In the genomic region with DNA sequence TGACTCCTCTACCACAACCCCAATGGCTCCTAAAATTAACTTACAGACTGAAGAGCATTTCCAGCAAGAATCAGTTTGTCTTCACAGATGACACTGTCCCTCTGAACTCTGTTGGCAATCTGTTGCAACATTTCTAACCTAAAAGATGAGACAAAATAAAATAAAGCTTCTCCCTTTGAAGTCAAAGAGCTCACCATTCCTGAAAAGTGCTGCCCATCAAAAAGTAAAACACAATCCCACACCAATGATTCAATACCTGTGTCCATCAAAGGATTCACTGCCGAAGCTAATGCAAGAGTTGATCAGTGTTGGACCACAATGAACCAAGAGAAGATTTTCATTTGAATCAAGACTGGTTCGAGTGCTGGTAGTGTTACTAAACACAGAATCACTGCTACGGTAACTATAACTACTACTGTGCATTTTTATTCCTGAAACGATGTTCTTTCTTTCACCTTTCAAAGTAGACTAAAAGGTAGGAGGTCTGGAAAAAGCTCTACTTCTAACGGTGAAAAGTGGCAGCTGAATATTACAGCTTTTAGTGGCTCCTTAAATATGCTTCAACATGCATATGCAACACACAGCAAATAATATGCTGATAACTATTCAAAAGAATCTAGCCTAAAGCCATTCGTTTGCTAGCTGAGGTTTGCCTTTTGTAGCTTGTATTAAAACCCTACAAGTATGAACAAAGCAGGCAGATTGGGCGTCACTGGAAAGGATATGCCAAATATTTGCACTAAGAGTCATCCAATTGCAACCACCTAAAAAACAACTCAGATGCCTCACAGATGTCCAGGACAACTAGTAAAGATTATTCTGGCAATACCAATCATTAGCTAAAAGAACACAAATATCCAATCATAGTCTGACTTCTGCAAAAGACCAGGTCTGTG, we compare ENCODE assay signal across 8 cellular contexts. TPM values are rescaled to one million over a fixed set of nuclear protein-coding genes. Genes with fewer than 3 reads are reported as not detected.
A peak's percentile ranks its signal among the peaks of the same experiment; 100 is the strongest.
DNase-seq lines count a peak whose midpoint lies in the region; ATAC-seq, FAIRE-seq and TF ChIP-seq lines count a peak whose summit lies in the region.

Gene DST (minus strand): TSS at position 524 of the 896 bp plus-strand sequence.

- TF ChIP-seq CTCF in heart right ventricle (IDR thresholded peaks at IDR 0.05), result no peak
- no peak for TF ChIP-seq CTCF in OCI-LY7 (conservative IDR thresholded peaks at IDR 0.05; ENCODE audit: low read length)

- peak; percentile 99 for FAIRE-seq in H54 (lab: Jason Lieb, UNC)
- FAIRE-seq in small intestine (lab: Jason Lieb, UNC), result no peak

- no peak within 1 kb of the TSS for H2AFZ ChIP-seq in OCI-LY7 (ENCODE audit: low read length)

- TF ChIP-seq POLR2A in H54 (IDR thresholded peaks at IDR 0.05; ENCODE audit: low read depth, low read length), result no peak

- H3K27ac ChIP-seq in heart right ventricle, result peak within 1 kb of the TSS in 4 of 10 donors; percentile 6 to 17 (median 13)
- H3K27ac ChIP-seq in small intestine (ENCODE audit: low read depth in 1 of 2, low read length in 1 of 2), result no peak within 1 kb of the TSS
- no peak within 1 kb of the TSS for H3K27ac ChIP-seq in OCI-LY7 (ENCODE audit: low read depth, low read length, poor library complexity, severe bottlenecking)

- DNase-seq in H54 (ENCODE audit: insufficient read length, low spot score) (peak; percentile 33), amniotic stem cell (lab: John Stamatoyannopoulos, UW) (peak; percentile 89), heart right ventricle (no peak), small intestine (no peak), OCI-LY7 (ENCODE audit: low spot score) (no peak), islet precursor cell (no peak)

- no peak within 1 kb of the TSS for H3K4me3 ChIP-seq in heart right ventricle
- H3K4me3 ChIP-seq in small intestine (ENCODE audit: low read depth in 1 of 2, low read length in 2 of 2), result no peak within 1 kb of the TSS
- H3K4me3 ChIP-seq in OCI-LY7 (ENCODE audit: low read depth, low read length, poor library complexity, severe bottlenecking), result no peak within 1 kb of the TSS

- no peaks in the 10 kb centered on the region; the same call in 1 of the 2 replicates for H4K20me1 ChIP-seq in OCI-LY7 (ENCODE audit: insufficient read depth, low read length)

- H3K9me3 ChIP-seq in heart right ventricle, result no peaks in the 10 kb centered on the region
- H3K9me3 ChIP-seq in small intestine (ENCODE audit: control insufficient read depth, low read depth), result no peaks in the 10 kb centered on the region
- H3K9me3 ChIP-seq in OCI-LY7 (ENCODE audit: low read length), result no peaks in the 10 kb centered on the region

- peak in 4 of 8 donors; percentile 28 to 75 (median 36) for ATAC-seq in heart right ventricle
- no peak for ATAC-seq in GM19395 (IDR thresholded peaks at IDR 0.05; ENCODE audit: unreplicated experiment)
- no peak for ATAC-seq in GM19455 (IDR thresholded peaks at IDR 0.05; ENCODE audit: unreplicated experiment)

- no peaks in the 10 kb centered on the region for H3K79me2 ChIP-seq in OCI-LY7 (ENCODE audit: insufficient read depth, low read depth, low read length)

- intact Hi-C loops in heart right ventricle (cut with DNase I) (loop anchor here in 5 of 10 donors (5.0 to 10.0 kb wide), 5 partner anchors 55 to 210 kb away; no protein-coding TSS in a partner anchor), OCI-LY7 (cut with micrococcal nuclease; ENCODE audit: unreplicated experiment) (no loop called here)

- BruUV-seq in OCI-LY7 (replicated peaks; lab: Mats Ljungman, UMichigan), result no TSS peak

- POLR2A ChIA-PET in OCI-LY7 (lab: Charles Lee), result no interaction called here

- 81 to 83% methylated on average over 7 of the region's 7 CpGs for WGBS in heart right ventricle, 2 donors
- 82 to 86% (median 83%) methylated on average over 7 of the region's 7 CpGs for WGBS in small intestine, 3 donors

- no peaks in the 10 kb centered on the region for H3K27me3 ChIP-seq in heart right ventricle
- no peaks in the 10 kb centered on the region for H3K27me3 ChIP-seq in small intestine (ENCODE audit: control insufficient read depth in 2 of 2, insufficient read depth in 2 of 2, low read length in 2 of 2)

- no peak within 1 kb of the TSS for H3K4me2 ChIP-seq in OCI-LY7 (ENCODE audit: low read length)

- H3K4me1 ChIP-seq in heart right ventricle, result peaks cover 0 to 35% (median 7%) of the 10 kb centered on the region in 9 donors
- no peaks in the 10 kb centered on the region for H3K4me1 ChIP-seq in small intestine (ENCODE audit: control insufficient read depth in 2 of 2, insufficient read depth in 1 of 2, low read depth in 1 of 2, low read length in 1 of 2)
- no peaks in the 10 kb centered on the region for H3K4me1 ChIP-seq in OCI-LY7 (ENCODE audit: insufficient read depth, low read length, poor library complexity, severe bottlenecking)

- no peaks in the 10 kb centered on the region for H3K9me2 ChIP-seq in OCI-LY7 (ENCODE audit: insufficient read depth, low read length)

- peaks cover 0 to 87% (median 17%) of the 10 kb centered on the region in 9 donors for H3K36me3 ChIP-seq in heart right ventricle
- H3K36me3 ChIP-seq in small intestine (ENCODE audit: control insufficient read depth in 2 of 2, insufficient read depth in 2 of 2, low read length in 2 of 2), result peaks cover 2 to 7% of the 10 kb centered on the region in 2 donors
- no peaks in the 10 kb centered on the region for H3K36me3 ChIP-seq in OCI-LY7 (ENCODE audit: insufficient read depth, low read length)

- CTCF ChIA-PET in OCI-LY7 (lab: Charles Lee; ENCODE audit: unreplicated experiment), result interaction anchor here (0.8 kb wide), 1 partner anchor 36 kb away, joined by 3 read pairs; no protein-coding TSS in a partner anchor

RNA-seq across cellular contexts. Expression of gene DST, which starts in this region (rescaled TPM):
- total RNA-seq in heart right ventricle (100 to 1,000 TPM; 218 to 619 (median 514) TPM), OCI-LY7 (2022) (19.4 and 19.6 TPM in 2 replicates)
- polyA plus RNA-seq in heart right ventricle (100 to 1,000 TPM; 103 to 211 TPM), small intestine (10 to 100 TPM; 40.5 to 80.5 (median 75.8) TPM)
- 5.0 and 8.4 TPM in 2 replicates for total RNA-seq in OCI-LY7 (2014; rRNA removed; shearing (Covaris generic))

Comparison
In these comparisons a context has a peak if more than half of its experiments do, and no peak if none do; other contexts are left out.
1. RNA of gene DST (total RNA-seq): 218 to 619 TPM in heart right ventricle; 5.0 to 19.6 TPM in OCI-LY7; every median in the first group is over 10 times any median in the second.
2. DNase-seq: peak in H54 (single experiment) and amniotic stem cell (single experiment); none in heart right ventricle (0 of 2), small intestine (single experiment), OCI-LY7 (single experiment) and islet precursor cell (single experiment).